In the genomic region with DNA sequence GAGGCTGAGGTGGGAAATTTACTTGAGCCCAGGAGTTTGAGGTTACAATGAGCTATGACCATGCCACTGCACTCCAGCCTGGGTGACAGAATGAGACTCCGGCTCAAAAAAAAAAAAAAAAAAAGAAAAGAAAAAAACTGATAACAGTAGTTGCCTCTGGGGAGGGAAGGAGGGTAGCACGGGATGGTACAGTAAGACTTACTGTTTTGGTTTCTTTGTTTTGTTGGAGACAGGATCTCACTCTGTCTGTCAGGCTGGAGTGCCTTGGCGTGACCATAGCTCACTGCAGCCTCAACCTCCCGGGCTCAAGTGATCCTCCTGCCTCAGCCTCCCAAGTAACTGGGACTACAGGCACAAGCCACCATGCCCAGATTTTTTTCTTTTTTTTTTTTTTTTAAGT, we compare ENCODE assay signal across 1 cellular context. TPM values are rescaled to one million over a fixed set of nuclear protein-coding genes. Genes with fewer than 3 reads are reported as not detected.
"Had no signal": no experiment of that assay in that cellular context is flagged by ENCODE, and none has a peak within 500 bp of the region (broad histone marks: within the 10 kb centered on the region; RNA-seq: fewer than 3 reads in every experiment).

No MANE protein-coding gene starts in this region.

RNA-seq across cellular contexts. Expression of a gene that starts 20.6 kb away (rescaled TPM):
- total RNA-seq: ascending aorta had no signal
